Comparison of ENCODE assay signal across 27 cellular contexts in genomic region chr13:71852082-71852481, GRCh38. TPM values are rescaled to one million over a fixed set of nuclear protein-coding genes. Genes with fewer than 3 reads are reported as not detected.
DNase-seq lines count a peak whose midpoint lies in the region; ATAC-seq, FAIRE-seq and TF ChIP-seq lines count a peak whose summit lies in the region.
"Had no signal": no experiment of that assay in that cellular context is flagged by ENCODE, and none has a peak within 500 bp of the region (broad histone marks: within the 10 kb centered on the region; RNA-seq: fewer than 3 reads in every experiment).

No MANE protein-coding gene starts in this region.

- H3K9me3 ChIP-seq in neural progenitor cell (ENCODE audit: low read depth): no peaks in the 10 kb centered on the region
- H3K9me3 ChIP-seq: SJSA1 had no signal

- no peak overlapping the region for H3K4me3 ChIP-seq in H7 (ENCODE audit: insufficient read depth, low read depth, low read length)
- no peak overlapping the region for H3K4me3 ChIP-seq in neural progenitor cell
- H3K4me3 ChIP-seq: PC-9, SJSA1 had no signal

- FAIRE-seq in GM12891 (lab: Jason Lieb, UNC): no peak
- no peak for FAIRE-seq in GM12892 (lab: Jason Lieb, UNC)
- FAIRE-seq: GM19239 had no signal

- H3K27ac Mint-ChIP-seq in brain (peak overlapping the region in 4 of 5 experiments; percentile 61 to 74 (median 68)), glutamatergic neuron (ENCODE audit: unreplicated experiment) (peak overlapping the region; percentile 81), neural progenitor cell (peak overlapping the region; percentile 93)
- H3K27ac Mint-ChIP-seq: CD8-positive, alpha-beta T cell; H9; IgD-negative memory B cell had no signal

- peaks cover 34% of the 10 kb centered on the region for H4K20me1 ChIP-seq in neural progenitor cell (ENCODE audit: low read depth)

- DNase-seq in H7 (peak; percentile 2), glutamatergic neuron (peak; percentile 23), neural progenitor cell (ENCODE audit: low spot score) (peak; percentile 54), GM12891 (ENCODE audit: insufficient read length, low spot score) (no peak), GM12892 (ENCODE audit: insufficient read length) (no peak)
- DNase-seq in activated T-cell treated with anti-CD3 and anti-CD28 coated beads, Interleukin-2, amount 50 U/mL, for 1 hour: no peak
- DNase-seq: CD8-positive, alpha-beta T cell; DMS 273 treated with DMSO at 0.1 percent for 48 hours; DMS79 treated with DMSO at 0.1 percent for 48 hours; GF-D8; H9; MM.1S; NCI-H2029; NCI-H2171; NCI-H226; NCI-H510A; NCI-H774; PC-9 had no signal

- peaks cover 45% of the 10 kb centered on the region for H3K4me1 Mint-ChIP-seq in brain
- H3K4me1 Mint-ChIP-seq in glutamatergic neuron (ENCODE audit: low read depth, unreplicated experiment): peaks cover 55% of the 10 kb centered on the region
- peaks cover 61% of the 10 kb centered on the region for H3K4me1 Mint-ChIP-seq in neural progenitor cell
- H3K4me1 Mint-ChIP-seq: IgD-negative memory B cell had no signal

- TF ChIP-seq POLR2A in GM12891 (IDR thresholded peaks at IDR 0.05; ENCODE audit: low read depth, low read length): no peak
- no peak for TF ChIP-seq POLR2A in GM12892 (IDR thresholded peaks at IDR 0.05; ENCODE audit: low read depth, low read length)

- H3K4me2 ChIP-seq in neural progenitor cell: peak overlapping the region; percentile 56
- H3K4me2 ChIP-seq: KMS-11, PC-9 had no signal

- H3K36me3 Mint-ChIP-seq in brain (peaks cover 5% of the 10 kb centered on the region), glutamatergic neuron (ENCODE audit: unreplicated experiment) (no peaks in the 10 kb centered on the region), neural progenitor cell (peaks cover 19% of the 10 kb centered on the region)
- H3K36me3 Mint-ChIP-seq: CD8-positive, alpha-beta T cell had no signal

- no peak overlapping the region for H2AFZ ChIP-seq in neural progenitor cell (replicated peaks)
- H2AFZ ChIP-seq: PC-9 had no signal

- peaks cover 0 to 4% (median 1%) of the 10 kb centered on the region in 5 experiments for H3K9me3 Mint-ChIP-seq in brain
- H3K9me3 Mint-ChIP-seq in glutamatergic neuron (ENCODE audit: unreplicated experiment): peaks cover 7% of the 10 kb centered on the region
- no peaks in the 10 kb centered on the region for H3K9me3 Mint-ChIP-seq in neural progenitor cell
- H3K9me3 Mint-ChIP-seq: CD8-positive, alpha-beta T cell; H9 had no signal

- no peaks in the 10 kb centered on the region for H3K36me3 ChIP-seq in H7 (replicated peaks; ENCODE audit: control insufficient read depth, insufficient read depth, low read length)
- H3K36me3 ChIP-seq in neural progenitor cell: no peaks in the 10 kb centered on the region
- H3K36me3 ChIP-seq: SJSA1 had no signal

- H3K4me3 Mint-ChIP-seq in brain (peak overlapping the region; percentile 47 to 77 (median 74)), glutamatergic neuron (ENCODE audit: unreplicated experiment) (peak overlapping the region; percentile 67), neural progenitor cell (peak overlapping the region; percentile 20)
- H3K4me3 Mint-ChIP-seq: CD8-positive, alpha-beta T cell; H9; IgD-negative memory B cell had no signal

- H3K27ac ChIP-seq in neural progenitor cell: peak overlapping the region; percentile 49
- H3K27ac ChIP-seq: C4-2B, KMS-11, PC-9, SJSA1 had no signal

- H3F3A ChIP-seq in neural progenitor cell (ENCODE audit: low read depth): peaks cover 8% of the 10 kb centered on the region

- no peaks in the 10 kb centered on the region for H3K27me3 ChIP-seq in H7 (ENCODE audit: control insufficient read depth, insufficient read depth, low read length)
- no peaks in the 10 kb centered on the region for H3K27me3 ChIP-seq in neural progenitor cell
- H3K27me3 ChIP-seq: SJSA1 had no signal

- peaks cover 14% of the 10 kb centered on the region for H3K79me2 ChIP-seq in neural progenitor cell (ENCODE audit: low read depth)

- H3K9ac ChIP-seq in neural progenitor cell: no peak overlapping the region
- H3K9ac ChIP-seq: KMS-11 had no signal

- TF ChIP-seq CTCF in brain (conservative IDR thresholded peaks at IDR 0.05) (no peak), glutamatergic neuron (IDR thresholded peaks at IDR 0.05; ENCODE audit: partially characterized antibody, unreplicated experiment) (no peak), neural progenitor cell (IDR thresholded peaks at IDR 0.05) (no peak)

- H3K4me1 ChIP-seq in neural progenitor cell: peaks cover 37% of the 10 kb centered on the region
- H3K4me1 ChIP-seq: SJSA1 had no signal

- no peaks in the 10 kb centered on the region for H3K27me3 Mint-ChIP-seq in brain
- H3K27me3 Mint-ChIP-seq in glutamatergic neuron (ENCODE audit: unreplicated experiment): peaks cover 1% of the 10 kb centered on the region
- no peaks in the 10 kb centered on the region for H3K27me3 Mint-ChIP-seq in neural progenitor cell (ENCODE audit: insufficient read depth, low read depth)
- H3K27me3 Mint-ChIP-seq: IgD-negative memory B cell had no signal

- no peak for ATAC-seq in HG03442 (IDR thresholded peaks at IDR 0.05; ENCODE audit: unreplicated experiment)
- ATAC-seq: CD8-positive, alpha-beta T cell; Right ventricle myocardium inferior had no signal

TF ChIP-seq in GM12891, 5 proteins besides CTCF, POLR2A, EP300 and RAD21:
- TF ChIP-seq POLR2AphosphoS5 (IDR thresholded peaks at IDR 0.05; ENCODE audit: low read depth, low read length) (no peak), SPI1 (IDR thresholded peaks at IDR 0.05; ENCODE audit: low read depth, low read length) (no peak), TAF1 (IDR thresholded peaks at IDR 0.05; ENCODE audit: low read depth, low read length) (no peak), POU2F2 (IDR thresholded peaks at IDR 0.05; ENCODE audit: low read depth, low read length) (no peak), PAX5 (IDR thresholded peaks at IDR 0.05; ENCODE audit: insufficient read depth, low read length, severe bottlenecking) (no peak)
TF ChIP-seq in GM12891: peak in this region for 0.

RNA-seq across cellular contexts. Expression of gene DACH1, which starts 14.9 kb away (rescaled TPM):
- 0.28 TPM in 1 of 2 replicates, not detected in the other for total RNA-seq in H7 (2014; rRNA removed; shearing (Covaris generic))
- polyA plus RNA-seq in brain (ENCODE audit: insufficient read depth, low read depth, low replicate concordance): 7.6 TPM
- total RNA-seq in glutamatergic neuron (ENCODE audit: unreplicated experiment): 110 TPM
- 18.6 and 27.6 TPM in 2 replicates for total RNA-seq in neural progenitor cell (ENCODE audit: low replicate concordance)
- polyA plus RNA-seq in GM12891 (2012; ENCODE audit: low read depth, missing spikeins): not detected
- not detected for polyA plus RNA-seq in GM12892 (2012; ENCODE audit: missing spikeins)
- total RNA-seq: CD8-positive, alpha-beta T cell; H9; RPMI7951; SJSA1 had no signal
- polyA plus RNA-seq: IgD-negative memory B cell had no signal

Comparison
In these comparisons a context has a peak if more than half of its experiments do, and no peak if none do; other contexts are left out.
1. DNase-seq: peak in H7 (single experiment), glutamatergic neuron (single experiment) and neural progenitor cell (single experiment); none in GM12891 (single experiment), GM12892 (single experiment) and activated T-cell treated with anti-CD3 and anti-CD28 coated beads, Interleukin-2, amount 50 U/mL, for 1 hour (single experiment).
2. H3K4me3 Mint-ChIP-seq: peak in every context shown above with its lines; median percentile 74 in brain; 67 in glutamatergic neuron; 20 in neural progenitor cell.
3. RNA of gene DACH1, which starts 14.9 kb away (total RNA-seq): 110 TPM in glutamatergic neuron (single experiment) and 18.6 to 27.6 TPM in neural progenitor cell; 0.28 TPM in H7; every median in the first group is over 10 times any median in the second.
4. Peak in every context shown above with its lines, with median percentiles within 50 percentile points of each other: H3K27ac Mint-ChIP-seq.